8 cellular contexts compared by ENCODE assay signal in the genomic region with DNA sequence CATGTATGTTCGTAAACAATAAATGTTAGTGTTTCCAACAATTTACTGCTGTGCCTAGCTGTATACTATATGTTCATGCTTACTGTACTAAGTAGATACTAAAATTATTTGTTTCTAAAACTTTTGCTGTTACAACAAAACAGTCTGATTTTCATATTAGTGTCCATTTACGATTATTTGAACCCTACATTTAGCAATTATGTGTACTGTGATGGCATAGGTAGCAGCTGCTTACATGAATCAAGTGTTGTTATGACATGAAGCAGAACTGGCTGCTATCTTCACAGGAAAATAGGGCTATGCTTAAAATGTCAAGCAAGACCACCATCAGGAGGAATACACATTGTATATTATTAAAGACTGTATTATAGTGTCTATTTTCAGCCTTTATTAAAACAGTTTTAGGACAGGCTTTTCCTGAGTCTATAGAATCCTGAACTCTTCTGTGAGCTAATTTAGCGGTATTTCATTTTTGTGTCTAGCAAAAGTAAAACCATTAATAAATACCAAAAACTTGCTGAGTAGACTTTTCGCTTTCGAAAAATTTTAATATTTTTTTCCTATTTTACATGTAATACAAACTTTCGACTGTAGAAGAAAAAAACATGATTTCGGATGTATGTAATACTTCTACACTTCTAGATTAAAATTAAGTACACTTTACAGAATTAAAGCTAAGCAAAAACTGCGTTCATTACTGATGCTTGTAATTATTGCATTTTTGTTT. TPM values are rescaled to one million over a fixed set of nuclear protein-coding genes. Genes with fewer than 3 reads are reported as not detected.
DNase-seq lines count a peak whose midpoint lies in the region; ATAC-seq and TF ChIP-seq lines count a peak whose summit lies in the region.

No MANE protein-coding gene starts in this region.

- no peak for DNase-seq in HL-60 (ENCODE audit: low read depth in 1 of 2, low spot score in 1 of 2)
- DNase-seq in MCF 10A (ENCODE audit: unreplicated experiment), result no peak
- no peak for DNase-seq in dedifferentiated amniotic fluid mesenchymal stem cell (ENCODE audit: extremely low spot score)
- no peak for DNase-seq in posterior cingulate gyrus

- BruUV-seq in MCF 10A (replicated peaks; lab: Mats Ljungman, UMichigan), result no TSS peak

- H3K36me3 Mint-ChIP-seq in MCF 10A (ENCODE audit: insufficient read depth, unreplicated experiment), result peaks cover 9% of the 10 kb centered on the region

- TF ChIP-seq CTCF in HL-60 (IDR thresholded peaks at IDR 0.05; ENCODE audit: insufficient read depth, low read length), result no peak
- TF ChIP-seq CTCF in MCF 10A (IDR thresholded peaks at IDR 0.05; ENCODE audit: unreplicated experiment), result no peak

- CTCF ChIA-PET in MCF 10A (lab: Yijun Ruan, JAX), result interaction anchor here (0.6 to 2.3 kb wide), 7 partner anchors 8 to 561 kb away, joined by 3 to 16 read pairs (median 3); no protein-coding TSS in a partner anchor

- H3K9ac ChIP-seq in mucosa of rectum (ENCODE audit: low read depth in 1 of 2, low read length in 2 of 2), result peak overlapping the region; percentile 83 to 98

- H3K36me3 ChIP-seq in ACC112 (ENCODE audit: insufficient read depth, low read length) (peaks cover 6% of the 10 kb centered on the region; the same call in 1 of the 2 replicates), mucosa of rectum (ENCODE audit: control insufficient read depth in 2 of 2, insufficient read depth in 2 of 2, low read length in 2 of 2) (peaks cover 0 to 2% of the 10 kb centered on the region in 2 donors)

- intact Hi-C loops in MCF 10A (cut with micrococcal nuclease) (loop anchor here (5.0 kb wide), 1 partner anchor 101 kb away; a partner anchor contains a TSS), posterior cingulate gyrus (cut with DNase I) (loop anchor here (1.0 to 10.0 kb wide), 3 partner anchors 84 to 122 kb away; a partner anchor contains a TSS)

- peak overlapping the region; percentile 99 for H3K27ac Mint-ChIP-seq in MCF 10A (ENCODE audit: low read depth, unreplicated experiment)

- H3K4me3 ChIP-seq in ACC112 (ENCODE audit: low read depth, low read length) (peak overlapping the region; percentile 87), HL-60 (replicated peaks; ENCODE audit: insufficient read depth, low read length) (peak overlapping the region; percentile 64), mucosa of rectum (ENCODE audit: low read length in 2 of 2) (peak overlapping the region; percentile 88 to 99)

- H3K4me1 ChIP-seq in ACC112 (ENCODE audit: control insufficient read depth, insufficient read depth, low read length, unreplicated experiment) (peaks cover 4% of the 10 kb centered on the region), mucosa of rectum (ENCODE audit: control insufficient read depth in 2 of 2, insufficient read depth in 2 of 2, low read length in 2 of 2) (peaks cover 2 to 5% of the 10 kb centered on the region in 2 donors)

- H3K4me1 Mint-ChIP-seq in MCF 10A (ENCODE audit: insufficient read depth, unreplicated experiment), result peaks cover 13% of the 10 kb centered on the region

- no peaks in the 10 kb centered on the region for H3K9me3 ChIP-seq in mucosa of rectum (ENCODE audit: control insufficient read depth in 2 of 2, low read length in 2 of 2)

- H3K79me2 ChIP-seq in ACC112 (ENCODE audit: control insufficient read depth, insufficient read depth, low read length, unreplicated experiment), result peaks cover 24% of the 10 kb centered on the region

- no peaks in the 10 kb centered on the region for H3K9me3 Mint-ChIP-seq in MCF 10A (ENCODE audit: unreplicated experiment)

- H3K27me3 Mint-ChIP-seq in MCF 10A (ENCODE audit: insufficient read depth, unreplicated experiment), result no peaks in the 10 kb centered on the region

- peak overlapping the region; percentile 96 for H2AFZ ChIP-seq in ACC112 (ENCODE audit: low read length, unreplicated experiment)

- no peak for ATAC-seq in HG03469 (IDR thresholded peaks at IDR 0.05; ENCODE audit: unreplicated experiment)
- ATAC-seq in GM21381 (IDR thresholded peaks at IDR 0.05; ENCODE audit: unreplicated experiment), result no peak

- H3K27me3 ChIP-seq in ACC112 (ENCODE audit: insufficient read depth, low read length) (no peaks in the 10 kb centered on the region), HL-60 (ENCODE audit: insufficient read depth, poor library complexity, severe bottlenecking) (no peaks in the 10 kb centered on the region), mucosa of rectum (ENCODE audit: control insufficient read depth in 2 of 2, insufficient read depth in 2 of 2, low read length in 2 of 2) (no peaks in the 10 kb centered on the region)

- H3K27ac ChIP-seq in ACC112 (ENCODE audit: low read depth, low read length) (no peak overlapping the region), HL-60 (replicated peaks) (peak overlapping the region; percentile 88), mucosa of rectum (ENCODE audit: low read depth in 2 of 2, low read length in 2 of 2) (peak overlapping the region; percentile 96 to 98)

- POLR2A ChIA-PET in MCF 10A (lab: Yijun Ruan, JAX), result interaction anchor here (0.6 to 5.6 kb wide), 33 partner anchors 10 to 863 kb away, joined by 3 to 65 read pairs (median 5); a partner anchor contains a TSS

- H3K4me3 Mint-ChIP-seq in MCF 10A (ENCODE audit: unreplicated experiment), result peak overlapping the region; percentile 86

RNA-seq across cellular contexts. Expression of a gene that starts 1.1 kb away (rescaled TPM):
- total RNA-seq in MCF 10A (2022), result 14.3 and 17.4 TPM in 2 replicates
